ENCODE assay signal across 1 cellular context in the genomic region with DNA sequence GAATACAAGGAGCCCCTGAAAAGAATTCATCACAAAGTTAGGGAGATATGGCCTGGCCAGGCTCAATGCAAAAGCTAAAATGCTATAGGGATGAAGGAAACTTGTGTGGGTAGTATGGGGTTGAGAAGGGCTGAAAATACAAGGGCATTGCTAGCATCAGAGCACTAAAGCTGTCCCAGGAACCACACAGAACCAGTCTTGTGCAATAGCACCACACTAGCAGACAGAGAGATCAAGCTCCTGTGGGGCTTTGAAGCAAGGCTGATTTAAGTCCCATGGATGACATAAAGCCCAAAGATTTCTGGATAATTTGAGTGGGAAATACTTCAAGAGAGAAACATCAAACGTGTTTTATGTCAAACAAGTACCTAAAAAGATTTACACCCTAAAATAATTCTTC.
TF ChIP-seq lines count a peak whose summit lies in the region.

No MANE protein-coding gene starts in this region.

TF ChIP-seq in WTC11, 78 proteins besides CTCF, POLR2A, EP300 and RAD21 (continued from another document):
- TF ChIP-seq, protein P1, sequence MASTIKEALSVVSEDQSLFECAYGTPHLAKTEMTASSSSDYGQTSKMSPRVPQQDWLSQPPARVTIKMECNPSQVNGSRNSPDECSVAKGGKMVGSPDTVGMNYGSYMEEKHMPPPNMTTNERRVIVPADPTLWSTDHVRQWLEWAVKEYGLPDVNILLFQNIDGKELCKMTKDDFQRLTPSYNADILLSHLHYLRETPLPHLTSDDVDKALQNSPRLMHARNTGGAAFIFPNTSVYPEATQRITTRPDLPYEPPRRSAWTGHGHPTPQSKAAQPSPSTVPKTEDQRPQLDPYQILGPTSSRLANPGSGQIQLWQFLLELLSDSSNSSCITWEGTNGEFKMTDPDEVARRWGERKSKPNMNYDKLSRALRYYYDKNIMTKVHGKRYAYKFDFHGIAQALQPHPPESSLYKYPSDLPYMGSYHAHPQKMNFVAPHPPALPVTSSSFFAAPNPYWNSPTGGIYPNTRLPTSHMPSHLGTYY (CRISPR knock-in tag; IDR thresholded peaks at IDR 0.05) = no peak
- TF ChIP-seq ESRRA (CRISPR knock-in tag; IDR thresholded peaks at IDR 0.05; ENCODE audit: borderline replicate concordance) = no peak
